In genomic region chr3:195744437-195744836, GRCh38 we compare ENCODE assay signal across 37 cellular contexts. TPM values are rescaled to one million over a fixed set of nuclear protein-coding genes. Genes with fewer than 3 reads are reported as not detected.
"Had no signal": no experiment of that assay in that cellular context is flagged by ENCODE, and none has a peak within 500 bp of the region (broad histone marks: within the 10 kb centered on the region; RNA-seq: fewer than 3 reads in every experiment).

No MANE protein-coding gene starts in this region.

- H3K27me3 Mint-ChIP-seq: activated naive CD4-positive, alpha-beta T cell treated with anti-CD3 and anti-CD28 coated beads, Interleukin-2, amount 50 U/mL, for 24 hours; activated naive CD8-positive, alpha-beta T cell; activated naive CD8-positive, alpha-beta T cell treated with anti-CD3 and anti-CD28 coated beads for 36 hours; activated T-helper 17 cell treated with anti-CD3 and anti-CD28 coated beads, Interleukin-2, amount 50 U/mL, for 72 hours had no signal

- H3K36me3 ChIP-seq: adrenal gland, ascending aorta, brain microvascular endothelial cell, breast epithelium, cardiac muscle cell had no signal

- H3K9me3 ChIP-seq: adrenal gland, ascending aorta, body of pancreas, breast epithelium had no signal

- ATAC-seq: activated naive CD4-positive, alpha-beta T cell treated with anti-CD3 and anti-CD28 coated beads, Interleukin-2, amount 50 U/mL, for 72 hours; activated naive CD8-positive, alpha-beta T cell treated with anti-CD3 and anti-CD28 coated beads, Interleukin-2, amount 50 U/mL, for 24 hours; activated T-cell treated with anti-CD3 and anti-CD28 coated beads, Interleukin-2, amount 50 U/mL, for 4 hours; activated T-cell treated with anti-CD3 and anti-CD28 coated beads, Interleukin-2, amount 50 U/mL, for 72 hours; activated T-helper 17 cell treated with anti-CD3 and anti-CD28 coated beads, Interleukin-2, amount 50 U/mL, for 72 hours; body of pancreas had no signal

- H3K4me3 ChIP-seq: adrenal gland, ascending aorta, body of pancreas, breast epithelium, cardiac muscle cell had no signal

- DNase-seq: activated effector memory CD4-positive, alpha-beta T cell treated with anti-CD3 and anti-CD28 coated beads, Interleukin-2, amount 50 U/mL, for 16 hours; activated effector memory CD4-positive, alpha-beta T cell treated with Interleukin-2 at 50 U/mL for 16 hours; activated gamma-delta T cell; activated gamma-delta T cell treated with Interleukin-2 at 50 U/mL for 16 hours; activated naive CD4-positive, alpha-beta T cell; activated naive CD4-positive, alpha-beta T cell treated with anti-CD3 and anti-CD28 coated beads for 36 hours; activated naive CD4-positive, alpha-beta T cell treated with anti-CD3 and anti-CD28 coated beads, Interleukin-2, amount 10 ng/mL, durations not matched to agents 7 days and 5 days; activated naive CD4-positive, alpha-beta T cell treated with anti-CD3 and anti-CD28 coated beads, Interleukin-2, amount 50 U/mL, for 16 hours; activated naive CD4-positive, alpha-beta T cell treated with Interleukin-2 at 50 U/mL for 16 hours; activated naive CD8-positive, alpha-beta T cell treated with anti-CD3 and anti-CD28 coated beads for 36 hours; activated naive CD8-positive, alpha-beta T cell treated with anti-CD3 and anti-CD28 coated beads, Interleukin-2, amount 10 ng/mL, durations not matched to agents 7 days and 5 days; activated naive CD8-positive, alpha-beta T cell treated with anti-CD3 and anti-CD28 coated beads, Interleukin-2, amount 50 U/mL, for 24 hours; activated T-cell treated with anti-CD3 and anti-CD28 coated beads, Interleukin-2, amount 50 U/mL, for 4 hours; activated T-cell treated with anti-CD3 and anti-CD28 coated beads, Interleukin-2, amount 50 U/mL, for 48 hours; activated T-cell treated with anti-CD3 and anti-CD28 coated beads, Interleukin-2, amount 50 U/mL, for 72 hours; adrenal gland; amniotic stem cell; amygdala; anterior cingulate cortex; body of pancreas; brain microvascular endothelial cell; caudate nucleus; central memory CD4-positive, alpha-beta T cell; cerebellar nuclear complex had no signal

- H3K4me3 Mint-ChIP-seq: activated naive CD4-positive, alpha-beta T cell treated with anti-CD3 and anti-CD28 coated beads for 36 hours; activated naive CD4-positive, alpha-beta T cell treated with anti-CD3 and anti-CD28 coated beads, Interleukin-2, amount 10 ng/mL, durations not matched to agents 7 days and 5 days; activated naive CD4-positive, alpha-beta T cell treated with anti-CD3 and anti-CD28 coated beads, Interleukin-2, amount 50 U/mL, for 24 hours; activated naive CD8-positive, alpha-beta T cell; activated naive CD8-positive, alpha-beta T cell treated with anti-CD3 and anti-CD28 coated beads for 36 hours; activated naive CD8-positive, alpha-beta T cell treated with anti-CD3 and anti-CD28 coated beads, Interleukin-2, amount 10 ng/mL, durations not matched to agents 7 days and 5 days; activated naive CD8-positive, alpha-beta T cell treated with anti-CD3 and anti-CD28 coated beads, Interleukin-2, amount 50 U/mL, for 24 hours; activated T-cell treated with anti-CD3 and anti-CD28 coated beads, Interleukin-2, amount 50 U/mL, for 4 hours; activated T-cell treated with anti-CD3 and anti-CD28 coated beads, Interleukin-2, amount 50 U/mL, for 72 hours; activated T-helper 1 cell treated with anti-CD3 and anti-CD28 coated beads, Interleukin-12 subunit alpha, Interleukin-12 subunit beta, Interleukin-2, Interleukin-4 antibody, amounts not matched to agents 30 ng/mL and 10 ng/mL and 1 ng/mL, durations not matched to agents 14 hours and 24 hours and 36 hours; activated T-helper 17 cell treated with anti-CD3 and anti-CD28 coated beads, Interleukin-2, amount 50 U/mL, for 72 hours; brain; central memory CD8-positive, alpha-beta T cell had no signal

- H3K36me3 Mint-ChIP-seq: activated naive CD4-positive, alpha-beta T cell treated with anti-CD3 and anti-CD28 coated beads, Interleukin-2, amount 10 ng/mL, durations not matched to agents 7 days and 5 days; activated naive CD4-positive, alpha-beta T cell treated with anti-CD3 and anti-CD28 coated beads, Interleukin-2, amount 50 U/mL, for 24 hours; activated naive CD4-positive, alpha-beta T cell treated with anti-CD3 and anti-CD28 coated beads, Interleukin-2, amount 50 U/mL, for 72 hours; activated naive CD8-positive, alpha-beta T cell; activated naive CD8-positive, alpha-beta T cell treated with anti-CD3 and anti-CD28 coated beads for 36 hours; activated naive CD8-positive, alpha-beta T cell treated with anti-CD3 and anti-CD28 coated beads, Interleukin-2, amount 10 ng/mL, durations not matched to agents 7 days and 5 days; brain had no signal

- H3K4me1 Mint-ChIP-seq: brain had no signal

- H3K27me3 ChIP-seq: ascending aorta, body of pancreas, breast epithelium, cardiac muscle cell had no signal

- H3K27ac Mint-ChIP-seq: activated naive CD4-positive, alpha-beta T cell treated with anti-CD3 and anti-CD28 coated beads for 36 hours; activated naive CD4-positive, alpha-beta T cell treated with anti-CD3 and anti-CD28 coated beads, Interleukin-2, amount 10 ng/mL, durations not matched to agents 7 days and 5 days; activated naive CD4-positive, alpha-beta T cell treated with anti-CD3 and anti-CD28 coated beads, Interleukin-2, amount 50 U/mL, for 24 hours; activated naive CD4-positive, alpha-beta T cell treated with anti-CD3 and anti-CD28 coated beads, Interleukin-2, amount 50 U/mL, for 72 hours; activated naive CD8-positive, alpha-beta T cell; activated naive CD8-positive, alpha-beta T cell treated with anti-CD3 and anti-CD28 coated beads for 36 hours; activated naive CD8-positive, alpha-beta T cell treated with anti-CD3 and anti-CD28 coated beads, Interleukin-2, amount 10 ng/mL, durations not matched to agents 7 days and 5 days; activated naive CD8-positive, alpha-beta T cell treated with anti-CD3 and anti-CD28 coated beads, Interleukin-2, amount 50 U/mL, for 24 hours; activated T-cell treated with anti-CD3 and anti-CD28 coated beads, Interleukin-2, amount 50 U/mL, for 72 hours; activated T-helper 1 cell treated with anti-CD3 and anti-CD28 coated beads, Interleukin-12 subunit alpha, Interleukin-12 subunit beta, Interleukin-2, Interleukin-4 antibody, amounts not matched to agents 30 ng/mL and 10 ng/mL and 1 ng/mL, durations not matched to agents 14 hours and 24 hours and 36 hours; activated T-helper 17 cell treated with anti-CD3 and anti-CD28 coated beads, Interleukin-2, amount 50 U/mL, for 72 hours; activated T-helper 2 cell treated with anti-CD3 and anti-CD28 coated beads, Interferon-gamma antibody, Interleukin-2, Interleukin-4, amounts not matched to agents 10 μg/mL and 5 μg/mL and 100 μg/mL, durations not matched to agents 14 hours and 24 hours and 36 hours; brain had no signal

- FAIRE-seq: astrocyte, bronchial epithelial cell had no signal

- H3K4me1 ChIP-seq: ascending aorta, breast epithelium had no signal

- H3K27ac ChIP-seq: adrenal gland, ascending aorta, body of pancreas, brain microvascular endothelial cell, breast epithelium, cardiac muscle cell had no signal

- H3K9me3 Mint-ChIP-seq: activated naive CD4-positive, alpha-beta T cell treated with anti-CD3 and anti-CD28 coated beads for 36 hours; activated naive CD4-positive, alpha-beta T cell treated with anti-CD3 and anti-CD28 coated beads, Interleukin-2, amount 10 ng/mL, durations not matched to agents 7 days and 5 days; activated naive CD4-positive, alpha-beta T cell treated with anti-CD3 and anti-CD28 coated beads, Interleukin-2, amount 50 U/mL, for 24 hours; activated naive CD4-positive, alpha-beta T cell treated with anti-CD3 and anti-CD28 coated beads, Interleukin-2, amount 50 U/mL, for 72 hours; activated naive CD8-positive, alpha-beta T cell treated with anti-CD3 and anti-CD28 coated beads for 36 hours; activated naive CD8-positive, alpha-beta T cell treated with anti-CD3 and anti-CD28 coated beads, Interleukin-2, amount 10 ng/mL, durations not matched to agents 7 days and 5 days; activated naive CD8-positive, alpha-beta T cell treated with anti-CD3 and anti-CD28 coated beads, Interleukin-2, amount 50 U/mL, for 24 hours; activated T-cell treated with anti-CD3 and anti-CD28 coated beads, Interleukin-2, amount 50 U/mL, for 4 hours; activated T-helper 1 cell treated with anti-CD3 and anti-CD28 coated beads, Interleukin-12 subunit alpha, Interleukin-12 subunit beta, Interleukin-2, Interleukin-4 antibody, amounts not matched to agents 30 ng/mL and 10 ng/mL and 1 ng/mL, durations not matched to agents 14 hours and 24 hours and 36 hours; activated T-helper 17 cell treated with anti-CD3 and anti-CD28 coated beads, Interleukin-2, amount 50 U/mL, for 72 hours; activated T-helper 2 cell treated with anti-CD3 and anti-CD28 coated beads, Interferon-gamma antibody, Interleukin-2, Interleukin-4, amounts not matched to agents 10 μg/mL and 5 μg/mL and 100 μg/mL, durations not matched to agents 14 hours and 24 hours and 36 hours; central memory CD8-positive, alpha-beta T cell had no signal

RNA-seq across cellular contexts. Expression of gene MUC20, which starts 23.7 kb away (rescaled TPM):
- total RNA-seq: astrocyte had no signal
